In genomic region chr17:40727447-40728231, GRCh38 we compare ENCODE assay signal across 12 cellular contexts. TPM values are rescaled to one million over a fixed set of nuclear protein-coding genes. Genes with fewer than 3 reads are reported as not detected.
DNase-seq lines count a peak whose midpoint lies in the region; ATAC-seq and TF ChIP-seq lines count a peak whose summit lies in the region.
"Had no signal": no experiment of that assay in that cellular context is flagged by ENCODE, and none has a peak within 500 bp of the region (broad histone marks: within the 10 kb centered on the region; RNA-seq: fewer than 3 reads in every experiment).

No MANE protein-coding gene starts in this region.

- peak; percentile 17 for DNase-seq in ELR (ENCODE audit: low read depth)
- DNase-seq in astrocyte of the spinal cord (ENCODE audit: low read depth, low spot score): peak; percentile 76
- peak; percentile 56 for DNase-seq in naive B cell
- DNase-seq in Ammon's horn (ENCODE audit: low spot score): no peak
- DNase-seq in NCI-H524 (lab: John Stamatoyannopoulos, UW): no peak
- DNase-seq in activated CD4-positive, CD25-positive, alpha-beta regulatory T cell treated with anti-CD3 and anti-CD28 coated beads, Interleukin-2, amount 50 U/mL, for 72 hours: no peak
- DNase-seq: heart right ventricle, mucosa of descending colon, NCI-H1092 had no signal

- no peak for TF ChIP-seq CTCF in astrocyte of the spinal cord (IDR thresholded peaks at IDR 0.05; ENCODE audit: low read depth, low read length)

- peak overlapping the region; percentile 12 to 88 (median 75) for H3K4me3 Mint-ChIP-seq in naive B cell

- ATAC-seq in naive B cell (ENCODE audit: low read depth in 2 of 2) (peak; percentile 90 to 91), GM18868 (IDR thresholded peaks at IDR 0.05; ENCODE audit: unreplicated experiment) (no peak)
- ATAC-seq: heart right ventricle, mucosa of descending colon had no signal

- H3K27me3 Mint-ChIP-seq in naive B cell: peaks cover 0 to 16% (median 12%) of the 10 kb centered on the region in 3 donors

- TF ChIP-seq EP300 in Ishikawa (IDR thresholded peaks at IDR 0.05; ENCODE audit: borderline replicate concordance): no peak

- peaks cover 16 to 33% (median 17%) of the 10 kb centered on the region in 3 donors for H3K4me1 Mint-ChIP-seq in naive B cell

- H3K36me3 Mint-ChIP-seq in naive B cell: peaks cover 4 to 7% of the 10 kb centered on the region in 2 donors

- in situ Hi-C loops in astrocyte of the spinal cord (cut with HindIII; ENCODE audit: low sequenced_read_pairs): no loop called here

- TF ChIP-seq RAD21 in Ishikawa (IDR thresholded peaks at IDR 0.05; ENCODE audit: low read depth): no peak

- H3K9me3 Mint-ChIP-seq in naive B cell: peaks cover 0 to 3% (median 0%) of the 10 kb centered on the region in 7 donors
- H3K9me3 Mint-ChIP-seq: activated T-helper 2 cell treated with anti-CD3 and anti-CD28 coated beads, Interferon-gamma antibody, Interleukin-2, Interleukin-4, amounts not matched to agents 10 μg/mL and 5 μg/mL and 100 μg/mL, durations not matched to agents 14 hours and 24 hours and 36 hours had no signal

- peak overlapping the region; percentile 71 to 97 (median 90) for H3K27ac Mint-ChIP-seq in naive B cell
- H3K27ac Mint-ChIP-seq: activated T-helper 2 cell treated with anti-CD3 and anti-CD28 coated beads, Interferon-gamma antibody, Interleukin-2, Interleukin-4, amounts not matched to agents 10 μg/mL and 5 μg/mL and 100 μg/mL, durations not matched to agents 14 hours and 24 hours and 36 hours had no signal

- H3K4me3 ChIP-seq in astrocyte of the spinal cord (ENCODE audit: low read depth, low read length): no peak overlapping the region
- H3K4me3 ChIP-seq: heart right ventricle, mucosa of descending colon had no signal

TF ChIP-seq in Ishikawa, 13 proteins besides CTCF, POLR2A, EP300 and RAD21:
- no peak for TF ChIP-seq ZBTB7A (IDR thresholded peaks at IDR 0.05; ENCODE audit: low read depth)
- TF ChIP-seq CEBPB (IDR thresholded peaks at IDR 0.05): 0 out of 2 replicates have a peak, but pooled peaks have one; percentile 50
- TF ChIP-seq YY1 (IDR thresholded peaks at IDR 0.05; ENCODE audit: low read depth): no peak
- TF ChIP-seq NFIC (IDR thresholded peaks at IDR 0.05): no peak
- TF ChIP-seq TCF12 (IDR thresholded peaks at IDR 0.05; ENCODE audit: low read depth): no peak

RNA-seq across cellular contexts. Expression of gene KRT24, which starts 24.1 kb away (rescaled TPM):
- not detected for polyA plus RNA-seq in naive B cell (ENCODE audit: low read depth in 6 of 6)
- polyA plus RNA-seq: heart right ventricle had no signal

RNA-seq across cellular contexts. Expression of gene KRT25, which starts 27.5 kb away (rescaled TPM):
- polyA plus RNA-seq in naive B cell (ENCODE audit: low read depth in 6 of 6): not detected
- polyA plus RNA-seq: heart right ventricle had no signal

RNA-seq across cellular contexts. Expression of gene KRT26, which starts 44.4 kb away (rescaled TPM):
- polyA plus RNA-seq in naive B cell (ENCODE audit: low read depth in 6 of 6): not detected
- polyA plus RNA-seq: heart right ventricle had no signal

RNA-seq across cellular contexts. Expression of gene KRT27, which starts 54.7 kb away (rescaled TPM):
- under 1 TPM in 1 of 6 donors, not detected in 5; 0.53 TPM for polyA plus RNA-seq in naive B cell (ENCODE audit: low read depth in 6 of 6)
- polyA plus RNA-seq: heart right ventricle had no signal

Comparison
In these comparisons a context has a peak if more than half of its experiments do, and no peak if none do; other contexts are left out.
1. DNase-seq: peak in ELR (single experiment), astrocyte of the spinal cord (single experiment) and naive B cell (single experiment); none in Ammon's horn (single experiment), NCI-H524 (0 of 2) and activated CD4-positive, CD25-positive, alpha-beta regulatory T cell treated with anti-CD3 and anti-CD28 coated beads, Interleukin-2, amount 50 U/mL, for 72 hours (single experiment).